In genomic region chr12:68237523-68238070, GRCh38 we compare ENCODE assay signal across 12 cellular contexts. TPM values are rescaled to one million over a fixed set of nuclear protein-coding genes. Genes with fewer than 3 reads are reported as not detected.
DNase-seq lines count a peak whose midpoint lies in the region; ATAC-seq, FAIRE-seq and TF ChIP-seq lines count a peak whose summit lies in the region.
"Had no signal": no experiment of that assay in that cellular context is flagged by ENCODE, and none has a peak within 500 bp of the region (broad histone marks: within the 10 kb centered on the region; RNA-seq: fewer than 3 reads in every experiment).

No MANE protein-coding gene starts in this region.

- H3K9me3 ChIP-seq in cardiac muscle cell (ENCODE audit: low read depth) = no peaks in the 10 kb centered on the region
- no peaks in the 10 kb centered on the region for H3K9me3 ChIP-seq in SJCRH30 (replicated peaks)

- H3K4me1 ChIP-seq in cardiac muscle cell (ENCODE audit: low read depth) (peaks cover 24% of the 10 kb centered on the region), SJCRH30 (peaks cover 21% of the 10 kb centered on the region)

- H3K4me3 ChIP-seq in cardiac muscle cell = no peak overlapping the region
- H3K4me3 ChIP-seq in SJCRH30 = no peak overlapping the region

- no peaks in the 10 kb centered on the region for H3K9me3 Mint-ChIP-seq in immature natural killer cell

- no peaks in the 10 kb centered on the region for H3K36me3 ChIP-seq in cardiac muscle cell
- no peaks in the 10 kb centered on the region for H3K36me3 ChIP-seq in SJCRH30

- H3K4me3 Mint-ChIP-seq in immature natural killer cell = peak overlapping the region in 4 of 5 donors; percentile 82 to 98 (median 92)

- H3K27me3 ChIP-seq in cardiac muscle cell = no peaks in the 10 kb centered on the region
- H3K27me3 ChIP-seq in SJCRH30 = no peaks in the 10 kb centered on the region

- peaks cover 37 to 39% of the 10 kb centered on the region in 2 donors for H3K4me1 Mint-ChIP-seq in immature natural killer cell

- peak overlapping the region in 5 of 6 donors; percentile 89 to 98 (median 94) for H3K27ac Mint-ChIP-seq in immature natural killer cell

- H3K36me3 Mint-ChIP-seq in immature natural killer cell = peaks cover 0 to 3% (median 0%) of the 10 kb centered on the region in 3 donors

- FAIRE-seq in RCC 7860 (lab: Jason Lieb, UNC) = no peak

- H3K27ac ChIP-seq in cardiac muscle cell (peak overlapping the region; percentile 84), SJCRH30 (peak overlapping the region; percentile 46)
- H3K27ac ChIP-seq: HL-60 had no signal

- H3K27me3 Mint-ChIP-seq in immature natural killer cell (ENCODE audit: low read depth in 3 of 3) = peaks cover 0 to 5% (median 2%) of the 10 kb centered on the region in 3 donors

- no peak for TF ChIP-seq CTCF in cardiac muscle cell (IDR thresholded peaks at IDR 0.05; ENCODE audit: low read depth, low read length)

- no peak for ATAC-seq in Right ventricle myocardium inferior
- ATAC-seq in GM18517 (IDR thresholded peaks at IDR 0.05; ENCODE audit: unreplicated experiment) = no peak

- intact Hi-C loops in Right ventricle myocardium inferior (cut with DNase I) = no loop called here

- DNase-seq in cardiac muscle cell (ENCODE audit: low read depth in 1 of 2, low spot score in 1 of 2) = peak in 1 of 2 donors; percentile 18
- no peak for DNase-seq in Right ventricle myocardium inferior (ENCODE audit: missing footprints)
- DNase-seq in SJCRH30 = peak in 1 of 2 experiments; percentile 40
- DNase-seq in immature natural killer cell = no peak
- peak; percentile 45 for DNase-seq in superior temporal gyrus (ENCODE audit: extremely low spot score)
- no peak for DNase-seq in RCC 7860 (ENCODE audit: low spot score)
- no peak for DNase-seq in SKM-1 treated with dmso at 0.1 percent for 144 hours (lab: John Stamatoyannopoulos, UW; ENCODE audit: unreplicated experiment)
- DNase-seq: stimulated activated CD4-positive, alpha-beta T cell treated with anti-CD3 and anti-CD28 coated beads, Interleukin-2, amount 100 ng/mL, for 24 hours; T-helper 2 cell had no signal

RNA-seq across cellular contexts. Expression of gene IL26, which starts 12.0 kb away (rescaled TPM):
- total RNA-seq in cardiac muscle cell = not detected in 2 replicates
- polyA plus RNA-seq in cardiac muscle cell = not detected in 2 replicates
- not detected for total RNA-seq in Right ventricle myocardium inferior
- total RNA-seq in SJCRH30 (2014; rRNA removed; shearing (Covaris generic)) = not detected in 2 replicates
- not detected for polyA plus RNA-seq in immature natural killer cell
- total RNA-seq: subcutaneous adipose tissue had no signal

RNA-seq across cellular contexts. Expression of gene IL22, which starts 15.8 kb away (rescaled TPM):
- total RNA-seq in cardiac muscle cell (not detected in 2 replicates), Right ventricle myocardium inferior (not detected)
- polyA plus RNA-seq in cardiac muscle cell (not detected in 2 replicates), immature natural killer cell (not detected)
- total RNA-seq in SJCRH30 (2014; rRNA removed; shearing (Covaris generic)) = not detected in 2 replicates
- total RNA-seq: subcutaneous adipose tissue had no signal
